In genomic region chr6:7912024-7912423, GRCh38 we compare ENCODE assay signal across 29 cellular contexts. TPM values are rescaled to one million over a fixed set of nuclear protein-coding genes. Genes with fewer than 3 reads are reported as not detected.
DNase-seq lines count a peak whose midpoint lies in the region; ATAC-seq and TF ChIP-seq lines count a peak whose summit lies in the region.
"Had no signal": no experiment of that assay in that cellular context is flagged by ENCODE, and none has a peak within 500 bp of the region (broad histone marks: within the 10 kb centered on the region; RNA-seq: fewer than 3 reads in every experiment).

No MANE protein-coding gene starts in this region.

- H3K27me3 ChIP-seq in DND-41 (ENCODE audit: insufficient read depth, low read length, poor library complexity) (no peaks in the 10 kb centered on the region), gastroesophageal sphincter (no peaks in the 10 kb centered on the region), psoas muscle (ENCODE audit: insufficient read depth in 3 of 3, low read length in 2 of 3) (no peaks in the 10 kb centered on the region)

- no peak overlapping the region for H3K4me2 ChIP-seq in DND-41 (ENCODE audit: insufficient read depth, low read length)

- H4K20me1 ChIP-seq in DND-41 (ENCODE audit: insufficient read depth, low read length): peaks cover 12% of the 10 kb centered on the region; the same call in 1 of the 2 replicates

- H3K9ac ChIP-seq in DND-41 (ENCODE audit: low read depth, low read length): no peak overlapping the region

- DNase-seq in DND-41 (no peak), WTC11 (ENCODE audit: low spot score) (no peak), psoas muscle (peak; percentile 65 to 72), KG1 (lab: John Stamatoyannopoulos, UW) (no peak)
- no peak for DNase-seq in naive thymus-derived CD8-positive, alpha-beta T cell
- DNase-seq in activated CD4-positive, alpha-beta T cell treated with anti-CD3 and anti-CD28 coated beads, Interleukin-2, amount 10 ng/mL, durations not matched to agents 24 days and 14 days: no peak
- DNase-seq: activated naive CD4-positive, alpha-beta T cell treated with anti-CD3 and anti-CD28 coated beads, Interleukin-2, amount 10 ng/mL, durations not matched to agents 7 days and 5 days; amygdala; cortex of kidney; DMS153; HCEC 1CT; immature natural killer cell; left lung; naive thymus-derived CD4-positive, alpha-beta T cell; NCI-H1092; NCI-H2171 treated with DMSO at 0.1 percent for 48 hours; NCI-H510A treated with DMSO at 0.1 percent for 48 hours; NK-92 treated with Interleukin-12 subunit alpha and Interleukin-12 subunit beta, amount 100 ng/mL, for 24 hours; nucleus accumbens; stimulated activated CD4-positive, alpha-beta T cell treated with anti-CD3 and anti-CD28 coated beads, Interleukin-2, amount 100 ng/mL, for 48 hours; SW 1271; T1000; WERI-Rb-1 had no signal

- H3K27ac ChIP-seq in DND-41 (ENCODE audit: low read length): no peak overlapping the region
- peak overlapping the region in 3 of 4 donors; percentile 24 to 86 (median 85) for H3K27ac ChIP-seq in gastroesophageal sphincter
- no peak overlapping the region for H3K27ac ChIP-seq in psoas muscle
- H3K27ac ChIP-seq: HL-60, prostate gland, WERI-Rb-1 had no signal

- CTCF ChIA-PET in WTC11 (lab: Charles Lee): interaction anchor here (1.1 kb wide), 1 partner anchor 80 kb away, joined by 3 read pairs; no protein-coding TSS in a partner anchor

- H3K4me3 Mint-ChIP-seq in WTC11: no peak overlapping the region
- no peak overlapping the region for H3K4me3 Mint-ChIP-seq in naive thymus-derived CD8-positive, alpha-beta T cell
- no peak overlapping the region for H3K4me3 Mint-ChIP-seq in activated CD4-positive, alpha-beta T cell treated with anti-CD3 and anti-CD28 coated beads, Interleukin-2, amount 10 ng/mL, durations not matched to agents 24 days and 14 days
- H3K4me3 Mint-ChIP-seq: activated naive CD4-positive, alpha-beta T cell treated with anti-CD3 and anti-CD28 coated beads, Interleukin-2, amount 10 ng/mL, durations not matched to agents 7 days and 5 days; endodermal cell; mesothelial cell of epicardium had no signal

- H3K4me1 Mint-ChIP-seq in WTC11: peaks cover 9% of the 10 kb centered on the region
- H3K4me1 Mint-ChIP-seq in naive thymus-derived CD8-positive, alpha-beta T cell: peaks cover 5 to 17% (median 8%) of the 10 kb centered on the region in 4 donors
- H3K4me1 Mint-ChIP-seq in activated CD4-positive, alpha-beta T cell treated with anti-CD3 and anti-CD28 coated beads, Interleukin-2, amount 10 ng/mL, durations not matched to agents 24 days and 14 days: peaks cover 14% of the 10 kb centered on the region

- ATAC-seq in DND-41 (ENCODE audit: insufficient read depth, low read depth) (no peak), WTC11 (no peak), gastroesophageal sphincter (peak; percentile 69), psoas muscle (peak in 2 of 4 donors; percentile 15 to 31), GM21825 (IDR thresholded peaks at IDR 0.05; ENCODE audit: unreplicated experiment) (no peak)
- ATAC-seq in naive thymus-derived CD8-positive, alpha-beta T cell: no peak
- ATAC-seq: left lung; naive thymus-derived CD4-positive, alpha-beta T cell had no signal

- no peaks in the 10 kb centered on the region; the same call in 1 of the 2 replicates for H3K27me3 Mint-ChIP-seq in WTC11 (ENCODE audit: low read depth)
- no peaks in the 10 kb centered on the region for H3K27me3 Mint-ChIP-seq in naive thymus-derived CD8-positive, alpha-beta T cell
- no peaks in the 10 kb centered on the region for H3K27me3 Mint-ChIP-seq in activated CD4-positive, alpha-beta T cell treated with anti-CD3 and anti-CD28 coated beads, Interleukin-2, amount 10 ng/mL, durations not matched to agents 24 days and 14 days
- H3K27me3 Mint-ChIP-seq: activated naive CD4-positive, alpha-beta T cell treated with anti-CD3 and anti-CD28 coated beads, Interleukin-2, amount 10 ng/mL, durations not matched to agents 7 days and 5 days had no signal

- H3K9me3 ChIP-seq in DND-41 (ENCODE audit: insufficient read depth, low read length, severe bottlenecking) (no peaks in the 10 kb centered on the region), gastroesophageal sphincter (no peaks in the 10 kb centered on the region), psoas muscle (no peaks in the 10 kb centered on the region)
- H3K9me3 ChIP-seq: left lung, prostate gland had no signal

- H3K79me2 ChIP-seq in DND-41 (ENCODE audit: insufficient read depth, low read length): peaks cover 34% of the 10 kb centered on the region

- intact Hi-C loops in psoas muscle (cut with DNase I): loop anchor here (5.0 to 10.0 kb wide), 3 partner anchors 150 to 190 kb away; partner anchors contain the start of gene BLOC1S5 (in 2 of the 2)
- intact Hi-C loops in activated CD4-positive, alpha-beta T cell treated with anti-CD3 and anti-CD28 coated beads, Interleukin-2, amount 10 ng/mL, durations not matched to agents 24 days and 14 days (cut with micrococcal nuclease): loop anchor here (10.0 kb wide), 2 partner anchors 523 to 767 kb away; partner anchors contain the start of gene SLC35B3

- TF ChIP-seq CTCF in DND-41 (IDR thresholded peaks at IDR 0.05; ENCODE audit: borderline replicate concordance, extremely low read depth, low read length, poor library complexity, severe bottlenecking): no peak
- TF ChIP-seq CTCF in WTC11 (IDR thresholded peaks at IDR 0.05): no peak
- no peak for TF ChIP-seq CTCF in gastroesophageal sphincter (IDR thresholded peaks at IDR 0.05)
- no peak for TF ChIP-seq CTCF in psoas muscle (IDR thresholded peaks at IDR 0.05)

- no peak for TF ChIP-seq POLR2A in gastroesophageal sphincter (IDR thresholded peaks at IDR 0.05)

- no peaks in the 10 kb centered on the region for H3K9me3 Mint-ChIP-seq in WTC11
- H3K9me3 Mint-ChIP-seq in naive thymus-derived CD8-positive, alpha-beta T cell: no peaks in the 10 kb centered on the region
- no peaks in the 10 kb centered on the region for H3K9me3 Mint-ChIP-seq in activated CD4-positive, alpha-beta T cell treated with anti-CD3 and anti-CD28 coated beads, Interleukin-2, amount 10 ng/mL, durations not matched to agents 24 days and 14 days
- H3K9me3 Mint-ChIP-seq: activated naive CD4-positive, alpha-beta T cell treated with anti-CD3 and anti-CD28 coated beads, Interleukin-2, amount 10 ng/mL, durations not matched to agents 7 days and 5 days; endodermal cell; immature natural killer cell; mesothelial cell of epicardium; naive thymus-derived CD4-positive, alpha-beta T cell had no signal

- H3K4me3 ChIP-seq in DND-41 (ENCODE audit: low read depth in 1 of 2, low read length in 2 of 2): no peak overlapping the region
- H3K4me3 ChIP-seq in gastroesophageal sphincter: no peak overlapping the region
- H3K4me3 ChIP-seq in psoas muscle: no peak overlapping the region
- H3K4me3 ChIP-seq: left lung, prostate gland had no signal

- no peaks in the 10 kb centered on the region for H3K36me3 Mint-ChIP-seq in WTC11
- no peaks in the 10 kb centered on the region for H3K36me3 Mint-ChIP-seq in naive thymus-derived CD8-positive, alpha-beta T cell
- peaks cover 6% of the 10 kb centered on the region for H3K36me3 Mint-ChIP-seq in activated CD4-positive, alpha-beta T cell treated with anti-CD3 and anti-CD28 coated beads, Interleukin-2, amount 10 ng/mL, durations not matched to agents 24 days and 14 days (ENCODE audit: low read depth)
- H3K36me3 Mint-ChIP-seq: immature natural killer cell; mesothelial cell of epicardium; naive thymus-derived CD4-positive, alpha-beta T cell had no signal

- 71 to 84% methylated on average over 4 to 5 of the region's 6 CpGs for WGBS in gastroesophageal sphincter (ENCODE audit: low coverage in 1 of 2), 2 donors
- WGBS in psoas muscle, 3 donors: 44 to 56% (median 46%) methylated on average over 6 of the region's 6 CpGs

- peaks cover 8% of the 10 kb centered on the region for H3K36me3 ChIP-seq in DND-41 (ENCODE audit: insufficient read depth, low read length)
- H3K36me3 ChIP-seq in gastroesophageal sphincter: no peaks in the 10 kb centered on the region
- H3K36me3 ChIP-seq in psoas muscle (ENCODE audit: insufficient read depth in 1 of 2, low read depth in 1 of 2): no peaks in the 10 kb centered on the region
- H3K36me3 ChIP-seq: left lung, prostate gland had no signal

- peaks cover 31% of the 10 kb centered on the region for H3K4me1 ChIP-seq in DND-41 (ENCODE audit: insufficient read depth, low read length)
- H3K4me1 ChIP-seq in gastroesophageal sphincter: peaks cover 0 to 26% (median 10%) of the 10 kb centered on the region in 3 donors
- peaks cover 11% of the 10 kb centered on the region for H3K4me1 ChIP-seq in psoas muscle
- H3K4me1 ChIP-seq: prostate gland had no signal

- POLR2A ChIA-PET in WTC11 (lab: Charles Lee): no interaction called here
- POLR2A ChIA-PET in naive thymus-derived CD8-positive, alpha-beta T cell (lab: Charles Lee): no interaction called here

- 0 out of 2 replicates have a peak overlapping the region, but pooled peaks have one; percentile 14 for H2AFZ ChIP-seq in DND-41 (ENCODE audit: low read depth, low read length)

- TF ChIP-seq EP300 in gastroesophageal sphincter (IDR thresholded peaks at IDR 0.05): no peak

- H3K27ac Mint-ChIP-seq in WTC11: no peak overlapping the region
- H3K27ac Mint-ChIP-seq in naive thymus-derived CD8-positive, alpha-beta T cell: no peak overlapping the region
- H3K27ac Mint-ChIP-seq in activated CD4-positive, alpha-beta T cell treated with anti-CD3 and anti-CD28 coated beads, Interleukin-2, amount 10 ng/mL, durations not matched to agents 24 days and 14 days: no peak overlapping the region
- H3K27ac Mint-ChIP-seq: activated naive CD4-positive, alpha-beta T cell treated with anti-CD3 and anti-CD28 coated beads, Interleukin-2, amount 10 ng/mL, durations not matched to agents 7 days and 5 days; endodermal cell; immature natural killer cell; mesothelial cell of epicardium; naive thymus-derived CD4-positive, alpha-beta T cell had no signal

TF ChIP-seq in WTC11, 78 proteins besides CTCF, POLR2A, EP300 and RAD21 (continues in another document):
- TF ChIP-seq ATF3 (CRISPR knock-in tag; conservative IDR thresholded peaks at IDR 0.05): no peak

RNA-seq across cellular contexts. Expression of gene TXNDC5, which starts 1.4 kb away (rescaled TPM):
- 141 to 149 TPM (median 147 TPM) in 3 replicates for total RNA-seq in WTC11 (2021)
- 100 to 1,000 TPM in 2 of 4 donors, 10 to 100 TPM in 2; 56.5 to 136 (median 100) TPM for total RNA-seq in gastroesophageal sphincter
- total RNA-seq in psoas muscle: 10 to 100 TPM; 15.5 to 33.2 (median 23.4) TPM
- 10 to 100 TPM; 22.0 to 50.2 (median 27.3) TPM for polyA plus RNA-seq in psoas muscle
- 10 to 100 TPM; 10.7 to 12.1 TPM for total RNA-seq in naive thymus-derived CD8-positive, alpha-beta T cell
- 10 to 100 TPM; 14.5 to 25.2 (median 24.6) TPM for polyA plus RNA-seq in naive thymus-derived CD8-positive, alpha-beta T cell
- total RNA-seq in activated CD4-positive, alpha-beta T cell treated with anti-CD3 and anti-CD28 coated beads, Interleukin-2, amount 10 ng/mL, durations not matched to agents 24 days and 14 days: 111 and 112 TPM in 2 replicates

Comparison
In these comparisons a context has a peak if more than half of its experiments do, and no peak if none do; other contexts are left out.
1. DNase-seq: peak in psoas muscle (2 of 2); none in DND-41 (single experiment), WTC11 (single experiment), naive thymus-derived CD8-positive, alpha-beta T cell (0 of 10), activated CD4-positive, alpha-beta T cell treated with anti-CD3 and anti-CD28 coated beads, Interleukin-2, amount 10 ng/mL, durations not matched to agents 24 days and 14 days (single experiment) and KG1 (single experiment).
2. H3K27ac ChIP-seq: peak in gastroesophageal sphincter (3 of 4); none in DND-41 (single experiment) and psoas muscle (single experiment).